ENCODE assay signal across 1 cellular context in genomic region chr9:96417610-96418073, GRCh38.
TF ChIP-seq lines count a peak whose summit lies in the region.

No MANE protein-coding gene starts in this region.

TF ChIP-seq in HCT116, 20 proteins besides CTCF, POLR2A, EP300 and RAD21:
- TF ChIP-seq EZH2 (IDR thresholded peaks at IDR 0.05) = no peak
- 0 out of 2 replicates have a peak, but pooled peaks have one; percentile 6 for TF ChIP-seq ZFX (IDR thresholded peaks at IDR 0.05)
TF ChIP-seq in HCT116: peak in this region for 1.
